ENCODE assay signal across 9 cellular contexts in the genomic region with DNA sequence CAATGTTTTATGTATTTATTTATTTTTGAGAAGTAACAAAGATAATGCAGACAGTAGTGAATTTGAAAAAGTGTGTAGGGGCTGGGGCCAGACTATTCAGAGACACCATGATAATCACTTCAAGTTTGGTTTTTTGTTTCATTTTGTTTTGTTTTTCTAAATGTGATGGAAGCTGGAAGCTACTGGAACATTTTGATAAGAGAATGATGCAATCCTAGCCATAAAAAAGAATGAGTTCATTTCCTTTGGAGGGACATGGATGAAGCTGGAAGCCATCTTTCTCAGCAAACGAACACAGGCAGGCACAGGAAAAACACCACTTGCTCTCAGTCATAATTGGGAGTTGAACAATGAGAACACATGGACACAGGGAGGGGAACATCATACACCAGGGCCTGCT.
"Had no signal": no experiment of that assay in that cellular context is flagged by ENCODE, and none has a peak within 500 bp of the region (broad histone marks: within the 10 kb centered on the region; RNA-seq: fewer than 3 reads in every experiment).

No MANE protein-coding gene starts in this region.

- H3K4me1 Mint-ChIP-seq: activated naive CD8-positive, alpha-beta T cell treated with anti-CD3 and anti-CD28 coated beads, Interleukin-2, amount 50 U/mL, for 24 hours; activated T-helper 17 cell treated with anti-CD3 and anti-CD28 coated beads, Interleukin-2, amount 50 U/mL, for 72 hours; stimulated activated effector memory CD8-positive, alpha-beta T cell treated with anti-CD3 and anti-CD28 coated beads, Interleukin-12 subunit alpha, Interleukin-12 subunit beta, amount 100 ng/mL, for 72 hours had no signal

- H3K4me1 ChIP-seq: thyroid gland had no signal

- H3K27ac ChIP-seq: thyroid gland had no signal

- DNase-seq: activated naive CD4-positive, alpha-beta T cell treated with anti-CD3 and anti-CD28 coated beads for 36 hours; activated naive CD8-positive, alpha-beta T cell treated with anti-CD3 and anti-CD28 coated beads, Interleukin-2, amount 50 U/mL, for 24 hours; hippocampal formation; T-helper 9 cell; thyroid gland had no signal

- H3K9me3 ChIP-seq: thyroid gland had no signal

- H3K36me3 ChIP-seq: thyroid gland had no signal

- H3K27ac Mint-ChIP-seq: activated naive CD4-positive, alpha-beta T cell treated with anti-CD3 and anti-CD28 coated beads for 36 hours; activated naive CD8-positive, alpha-beta T cell treated with anti-CD3 and anti-CD28 coated beads, Interleukin-2, amount 50 U/mL, for 24 hours; activated T-helper 17 cell treated with anti-CD3 and anti-CD28 coated beads, Interleukin-2, amount 50 U/mL, for 72 hours; stimulated activated effector memory CD8-positive, alpha-beta T cell treated with anti-CD3 and anti-CD28 coated beads, Interleukin-12 subunit alpha, Interleukin-12 subunit beta, amount 100 ng/mL, for 72 hours had no signal

- ATAC-seq: activated CD4-positive, CD25-positive, alpha-beta regulatory T cell treated with anti-CD3 and anti-CD28 coated beads, Interleukin-2, amount 50 U/mL, for 24 hours; activated naive CD8-positive, alpha-beta T cell treated with anti-CD3 and anti-CD28 coated beads, Interleukin-2, amount 50 U/mL, for 24 hours; activated T-helper 17 cell treated with anti-CD3 and anti-CD28 coated beads, Interleukin-2, amount 50 U/mL, for 72 hours; esophagus mucosa; stimulated activated effector memory CD8-positive, alpha-beta T cell treated with anti-CD3 and anti-CD28 coated beads, Interleukin-12 subunit alpha, Interleukin-12 subunit beta, amount 100 ng/mL, for 72 hours had no signal

- H3K4me3 ChIP-seq: thyroid gland had no signal

- H3K27me3 ChIP-seq: thyroid gland had no signal

- H3K4me3 Mint-ChIP-seq: activated naive CD4-positive, alpha-beta T cell treated with anti-CD3 and anti-CD28 coated beads for 36 hours; activated naive CD8-positive, alpha-beta T cell treated with anti-CD3 and anti-CD28 coated beads, Interleukin-2, amount 50 U/mL, for 24 hours; activated T-helper 17 cell treated with anti-CD3 and anti-CD28 coated beads, Interleukin-2, amount 50 U/mL, for 72 hours; stimulated activated effector memory CD8-positive, alpha-beta T cell treated with anti-CD3 and anti-CD28 coated beads, Interleukin-12 subunit alpha, Interleukin-12 subunit beta, amount 100 ng/mL, for 72 hours had no signal

- H3K27me3 Mint-ChIP-seq: activated naive CD8-positive, alpha-beta T cell treated with anti-CD3 and anti-CD28 coated beads, Interleukin-2, amount 50 U/mL, for 24 hours; activated T-helper 17 cell treated with anti-CD3 and anti-CD28 coated beads, Interleukin-2, amount 50 U/mL, for 72 hours had no signal

- H3K36me3 Mint-ChIP-seq: stimulated activated effector memory CD8-positive, alpha-beta T cell treated with anti-CD3 and anti-CD28 coated beads, Interleukin-12 subunit alpha, Interleukin-12 subunit beta, amount 100 ng/mL, for 72 hours had no signal
